Comparison of ENCODE assay signal across 8 cellular contexts in genomic region chr17:17043668-17044226, GRCh38. TPM values are rescaled to one million over a fixed set of nuclear protein-coding genes. Genes with fewer than 3 reads are reported as not detected.
DNase-seq lines count a peak whose midpoint lies in the region; ATAC-seq and TF ChIP-seq lines count a peak whose summit lies in the region.

No MANE protein-coding gene starts in this region.

- DNase-seq in HuH-7 (ENCODE audit: low spot score) (peak; percentile 61), breast epithelium (ENCODE audit: low spot score in 2 of 2) (peak in 1 of 2 donors; percentile 47), medulla oblongata (ENCODE audit: extremely low spot score) (peak; percentile 25), NCI-H345 treated with DMSO at 0.1 percent for 48 hours (lab: John Stamatoyannopoulos, UW; ENCODE audit: unreplicated experiment) (no peak)

- H3K4me2 ChIP-seq in BLaER1 treated with 17β-estradiol and CSF1 and Interleukin-3, amounts not matched to agents 10 nM and 100 nM, result peak overlapping the region; percentile 86 to 99 (median 97)

- H3K9ac ChIP-seq in BLaER1 treated with 17β-estradiol and CSF1 and Interleukin-3, amounts not matched to agents 10 nM and 100 nM, result peak overlapping the region; percentile 73 to 95 (median 86); a peak in 21 of 22 replicates

- WGBS in urinary bladder, result 6% methylated on average over 11 of the region's 11 CpGs

- peak overlapping the region; percentile 75 to 96 (median 86) for H3K4me3 ChIP-seq in BLaER1 treated with 17β-estradiol and CSF1 and Interleukin-3, amounts not matched to agents 10 nM and 100 nM
- H3K4me3 ChIP-seq in breast epithelium, result peak overlapping the region; percentile 69 to 87 (median 69)
- H3K4me3 ChIP-seq in urinary bladder (ENCODE audit: low read depth, low read length), result peak overlapping the region; percentile 63

- no peaks in the 10 kb centered on the region for H3K27me3 ChIP-seq in BLaER1 treated with 17β-estradiol and CSF1 and Interleukin-3, amounts not matched to agents 10 nM and 100 nM
- no peaks in the 10 kb centered on the region for H3K27me3 ChIP-seq in breast epithelium

- peak overlapping the region in 10 of 11 experiments; percentile 37 to 90 (median 82); a peak in 20 of 22 replicates for H3K27ac ChIP-seq in BLaER1 treated with 17β-estradiol and CSF1 and Interleukin-3, amounts not matched to agents 10 nM and 100 nM
- H3K27ac ChIP-seq in breast epithelium (peak overlapping the region; percentile 84 to 86), urinary bladder (ENCODE audit: low read depth) (no peak overlapping the region)

- ATAC-seq in GM21515 (IDR thresholded peaks at IDR 0.05; ENCODE audit: unreplicated experiment) (no peak), GM18870 (IDR thresholded peaks at IDR 0.05; ENCODE audit: unreplicated experiment) (no peak)

- H3K9me3 ChIP-seq in BLaER1 treated with 17β-estradiol and CSF1 and Interleukin-3, amounts not matched to agents 10 nM and 100 nM (replicated peaks in 1 of 11), result peaks cover 0 to 6% (median 0%) of the 10 kb centered on the region in 11 experiments; a peak in 4 of 22 replicates
- no peaks in the 10 kb centered on the region for H3K9me3 ChIP-seq in breast epithelium

- 0 out of 22 replicates have a peak, but pooled peaks cover 0 to 5% (median 0%) of the 10 kb centered on the region in 11 experiments for H3K36me3 ChIP-seq in BLaER1 treated with 17β-estradiol and CSF1 and Interleukin-3, amounts not matched to agents 10 nM and 100 nM
- H3K36me3 ChIP-seq in breast epithelium (no peaks in the 10 kb centered on the region), urinary bladder (ENCODE audit: insufficient read depth) (no peaks in the 10 kb centered on the region)

- peaks cover 63 to 85% (median 79%) of the 10 kb centered on the region in 10 experiments for H3K4me1 ChIP-seq in BLaER1 treated with 17β-estradiol and CSF1 and Interleukin-3, amounts not matched to agents 10 nM and 100 nM
- H3K4me1 ChIP-seq in breast epithelium (peaks cover 0 to 7% of the 10 kb centered on the region in 2 donors), urinary bladder (ENCODE audit: insufficient read depth) (peaks cover 4% of the 10 kb centered on the region)

- peaks cover 43 to 65% (median 56%) of the 10 kb centered on the region in 11 experiments; a peak in 21 of 22 replicates for H4K20me1 ChIP-seq in BLaER1 treated with 17β-estradiol and CSF1 and Interleukin-3, amounts not matched to agents 10 nM and 100 nM

- intact Hi-C loops in breast epithelium (cut with DNase I; ENCODE audit: low total_unique reads), result no loop called here

- no peak for TF ChIP-seq CTCF in breast epithelium (IDR thresholded peaks at IDR 0.05)

- TF ChIP-seq POLR2A in breast epithelium (IDR thresholded peaks at IDR 0.05), result no peak

RNA-seq across cellular contexts. Expression of gene MPRIP, which starts 1.5 kb away (rescaled TPM):
- total RNA-seq in breast epithelium (100 to 1,000 TPM in 2 of 3 donors, 10 to 100 TPM in 1; 93.1 to 136 (median 124) TPM), urinary bladder (91.4 TPM)
- polyA plus RNA-seq in urinary bladder, result 158 TPM
